In the genomic region with DNA sequence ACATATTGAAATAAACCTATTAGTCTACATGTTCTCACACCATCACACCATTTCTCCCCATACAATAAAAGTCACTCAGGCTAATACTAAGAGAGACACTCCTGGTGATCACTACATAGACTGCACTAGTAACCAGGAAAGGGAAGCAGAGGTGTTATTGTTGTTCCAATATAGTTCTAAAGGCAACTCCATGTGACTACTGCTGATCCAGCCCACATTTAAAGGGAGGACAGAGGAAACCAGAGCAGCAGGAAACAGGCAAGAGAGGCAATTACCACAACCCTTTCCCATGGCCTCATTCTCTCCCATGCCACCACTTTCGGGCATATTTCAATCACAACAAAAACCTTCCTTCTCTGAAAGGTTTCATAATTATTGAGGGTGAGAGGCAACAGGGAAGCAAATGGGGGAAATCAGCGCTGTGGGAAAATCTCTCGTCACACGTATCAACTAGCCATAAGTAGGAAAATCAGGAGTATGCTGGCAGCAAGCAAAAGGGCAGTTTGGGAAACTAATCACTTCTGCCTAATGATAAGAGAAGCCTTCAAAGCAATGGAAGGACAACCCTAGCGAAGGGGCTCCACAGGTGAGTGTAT, we compare ENCODE assay signal across 8 cellular contexts. TPM values are rescaled to one million over a fixed set of nuclear protein-coding genes. Genes with fewer than 3 reads are reported as not detected.
A peak's percentile ranks its signal among the peaks of the same experiment; 100 is the strongest.
DNase-seq lines count a peak whose midpoint lies in the region; ATAC-seq and TF ChIP-seq lines count a peak whose summit lies in the region.

No MANE protein-coding gene starts in this region.

- H3K27me3 ChIP-seq in neuronal stem cell (ENCODE audit: control insufficient read depth in 3 of 3, insufficient read depth in 3 of 3, low read depth in 1 of 3, low read length in 3 of 3), result no peaks in the 10 kb centered on the region
- no peaks in the 10 kb centered on the region for H3K27me3 ChIP-seq in testis

- no peak overlapping the region for H2BK15ac ChIP-seq in neuronal stem cell (ENCODE audit: low read length)

- peak overlapping the region; percentile 65 for H3K27ac Mint-ChIP-seq in activated T-cell treated with anti-CD3 and anti-CD28 coated beads, Interleukin-2, amount 50 U/mL, for 24 hours
- peak overlapping the region; percentile 19 to 48 for H3K27ac Mint-ChIP-seq in T-cell
- peak overlapping the region in 1 of 2 donors; percentile 51 for H3K27ac Mint-ChIP-seq in stimulated activated naive CD8-positive, alpha-beta T cell treated with anti-CD3 and anti-CD28 coated beads, Interleukin-15, amount 100 ng/mL, for 72 hours

- H2AFZ ChIP-seq in neuronal stem cell (ENCODE audit: low read length), result no peak overlapping the region

- no CpG with 5 or more reads among the region's 5 CpGs for WGBS in neuronal stem cell (ENCODE audit: extremely low coverage in 2 of 2, insufficient read length in 2 of 2, insufficient replicate concordance in 1 of 2), 2 donors
- WGBS in testis, 2 donors, result 39 to 50% methylated on average over 5 of the region's 5 CpGs

- TF ChIP-seq POLR2A in testis (IDR thresholded peaks at IDR 0.05), result no peak

- CTCF ChIA-PET in T-cell (lab: Charles Lee), result interaction anchor here in 1 of 2 donors (0.5 kb wide), 1 partner anchor 233 kb away, joined by 5 read pairs; no protein-coding TSS in a partner anchor

- no peak overlapping the region for H3K14ac ChIP-seq in neuronal stem cell (ENCODE audit: low read length)

- H3K4me1 ChIP-seq in neuronal stem cell (ENCODE audit: control insufficient read depth in 2 of 2, insufficient read depth in 1 of 2, low read depth in 1 of 2, low read length in 2 of 2) (peaks cover 6 to 16% of the 10 kb centered on the region in 2 donors), testis (peaks cover 20% of the 10 kb centered on the region)

- no peak overlapping the region for H2AK5ac ChIP-seq in neuronal stem cell (ENCODE audit: low read depth, low read length)

- no peak overlapping the region for H4K91ac ChIP-seq in neuronal stem cell (ENCODE audit: low read depth, low read length, poor library complexity)

- H3K79me1 ChIP-seq in neuronal stem cell (ENCODE audit: low read depth, low read length), result peaks cover 9% of the 10 kb centered on the region

- TF ChIP-seq CTCF in fibroblast of the aortic adventitia (IDR thresholded peaks at IDR 0.05; ENCODE audit: insufficient read depth, low read length) (no peak), testis (IDR thresholded peaks at IDR 0.05) (no peak)

- H3K4ac ChIP-seq in neuronal stem cell (ENCODE audit: low read length), result no peak overlapping the region

- ATAC-seq in T-cell (replicated peaks in 1 of 4), result no peak
- ATAC-seq in stimulated activated naive CD8-positive, alpha-beta T cell treated with anti-CD3 and anti-CD28 coated beads, Interleukin-15, amount 100 ng/mL, for 72 hours, result no peak

- H3K4me3 ChIP-seq in fibroblast of the aortic adventitia (ENCODE audit: low read depth, low read length) (peak overlapping the region; percentile 92), neuronal stem cell (ENCODE audit: low read length in 2 of 2) (peak overlapping the region in 1 of 2 donors; percentile 84), testis (no peak overlapping the region)

- no peak overlapping the region for H2BK120ac ChIP-seq in neuronal stem cell (ENCODE audit: low read depth, low read length)

- no peak overlapping the region for H3K9ac ChIP-seq in neuronal stem cell (ENCODE audit: low read depth, low read length, poor library complexity)

- H3K9me3 ChIP-seq in neuronal stem cell (replicated peaks in 1 of 2; ENCODE audit: control insufficient read depth in 2 of 2, insufficient read depth in 1 of 2, low read depth in 1 of 2, low read length in 2 of 2) (peaks cover 2 to 5% of the 10 kb centered on the region in 2 donors), testis (no peaks in the 10 kb centered on the region)

- H3K27ac ChIP-seq in neuronal stem cell (replicated peaks; ENCODE audit: low read length), result no peak overlapping the region
- H3K27ac ChIP-seq in testis, result no peak overlapping the region

- no peak overlapping the region for H4K8ac ChIP-seq in neuronal stem cell (ENCODE audit: low read depth, low read length)

- no peaks in the 10 kb centered on the region for H3K27me3 Mint-ChIP-seq in activated T-cell treated with anti-CD3 and anti-CD28 coated beads, Interleukin-2, amount 50 U/mL, for 24 hours
- H3K27me3 Mint-ChIP-seq in T-cell, result peaks cover 0 to 2% of the 10 kb centered on the region in 2 donors
- H3K27me3 Mint-ChIP-seq in stimulated activated naive CD8-positive, alpha-beta T cell treated with anti-CD3 and anti-CD28 coated beads, Interleukin-15, amount 100 ng/mL, for 72 hours, result no peaks in the 10 kb centered on the region

- intact Hi-C loops in testis (cut with DNase I; ENCODE audit: low total_unique reads), result no loop called here

- H3K36me3 ChIP-seq in neuronal stem cell (replicated peaks in 1 of 2; ENCODE audit: control insufficient read depth in 2 of 2, insufficient read depth in 2 of 2, low read length in 2 of 2) (peaks cover 0 to 27% of the 10 kb centered on the region in 2 donors), testis (ENCODE audit: low read depth, missing control alignments) (no peaks in the 10 kb centered on the region)

- H3K18ac ChIP-seq in neuronal stem cell (ENCODE audit: low read length), result no peak overlapping the region

- POLR2A ChIA-PET in T-cell (lab: Charles Lee), result no interaction called here

- no peak for DNase-seq in activated T-cell treated with anti-CD3 and anti-CD28 coated beads, Interleukin-2, amount 50 U/mL, for 24 hours
- no peak for DNase-seq in activated T-cell treated with anti-CD3 and anti-CD28 coated beads, Interleukin-2, amount 50 U/mL, for 1 hour
- no peak for DNase-seq in T-cell
- DNase-seq in fibroblast of the aortic adventitia (ENCODE audit: low read depth), result no peak
- no peak for DNase-seq in stimulated activated naive CD8-positive, alpha-beta T cell treated with anti-CD3 and anti-CD28 coated beads, Interleukin-15, amount 100 ng/mL, for 72 hours
- no peak for DNase-seq in neuronal stem cell (ENCODE audit: low spot score)
- DNase-seq in NCI-H2196 treated with DMSO at 0.1 percent for 48 hours (lab: John Stamatoyannopoulos, UW; ENCODE audit: unreplicated experiment), result no peak
- no peak for DNase-seq in testis

- peak overlapping the region; percentile 97 for H3K4me3 Mint-ChIP-seq in activated T-cell treated with anti-CD3 and anti-CD28 coated beads, Interleukin-2, amount 50 U/mL, for 24 hours
- H3K4me3 Mint-ChIP-seq in T-cell, result peak overlapping the region; percentile 97 to 99 (median 97)
- peak overlapping the region; percentile 94 to 96 for H3K4me3 Mint-ChIP-seq in stimulated activated naive CD8-positive, alpha-beta T cell treated with anti-CD3 and anti-CD28 coated beads, Interleukin-15, amount 100 ng/mL, for 72 hours

- H3K36me3 Mint-ChIP-seq in activated T-cell treated with anti-CD3 and anti-CD28 coated beads, Interleukin-2, amount 50 U/mL, for 24 hours (ENCODE audit: low read depth), result peaks cover 53% of the 10 kb centered on the region
- H3K36me3 Mint-ChIP-seq in T-cell, result peaks cover 3% of the 10 kb centered on the region

- no peak overlapping the region for H3K23ac ChIP-seq in neuronal stem cell (ENCODE audit: low read depth, low read length, poor library complexity)

- no peaks in the 10 kb centered on the region for H3K9me3 Mint-ChIP-seq in activated T-cell treated with anti-CD3 and anti-CD28 coated beads, Interleukin-2, amount 50 U/mL, for 24 hours
- H3K9me3 Mint-ChIP-seq in T-cell, result no peaks in the 10 kb centered on the region
- H3K9me3 Mint-ChIP-seq in stimulated activated naive CD8-positive, alpha-beta T cell treated with anti-CD3 and anti-CD28 coated beads, Interleukin-15, amount 100 ng/mL, for 72 hours, result no peaks in the 10 kb centered on the region

- no peak overlapping the region for H2BK12ac ChIP-seq in neuronal stem cell (ENCODE audit: low read length)

- no peak overlapping the region for H2BK5ac ChIP-seq in neuronal stem cell (ENCODE audit: low read length)

- H3K4me1 Mint-ChIP-seq in activated T-cell treated with anti-CD3 and anti-CD28 coated beads, Interleukin-2, amount 50 U/mL, for 24 hours (ENCODE audit: low read depth), result peaks cover 36% of the 10 kb centered on the region
- H3K4me1 Mint-ChIP-seq in T-cell, result peaks cover 29 to 39% (median 34%) of the 10 kb centered on the region in 3 donors
- peaks cover 37% of the 10 kb centered on the region for H3K4me1 Mint-ChIP-seq in stimulated activated naive CD8-positive, alpha-beta T cell treated with anti-CD3 and anti-CD28 coated beads, Interleukin-15, amount 100 ng/mL, for 72 hours

- no peak overlapping the region for H3K4me2 ChIP-seq in neuronal stem cell (ENCODE audit: insufficient read depth, low read length, poor library complexity, severe bottlenecking)

RNA-seq across cellular contexts. Expression of a gene that starts 1.8 kb away (rescaled TPM):
- total RNA-seq in T-cell (10 to 100 TPM; 32.9 to 38.1 (median 36.7) TPM), fibroblast of the aortic adventitia (ENCODE audit: low replicate concordance) (25.6 and 68.7 TPM in 2 replicates), testis (10 to 100 TPM; 72.1 to 78.5 TPM)
- 25.1 TPM for polyA plus RNA-seq in neuronal stem cell (2013, experiment 1 of 2)
- 25.7 TPM for polyA plus RNA-seq in neuronal stem cell (2013, experiment 2 of 2)
- 94.2 TPM for polyA plus RNA-seq in testis (ENCODE audit: insufficient read depth, low read depth, low replicate concordance)
